17 cellular contexts compared by ENCODE assay signal in the genomic region with DNA sequence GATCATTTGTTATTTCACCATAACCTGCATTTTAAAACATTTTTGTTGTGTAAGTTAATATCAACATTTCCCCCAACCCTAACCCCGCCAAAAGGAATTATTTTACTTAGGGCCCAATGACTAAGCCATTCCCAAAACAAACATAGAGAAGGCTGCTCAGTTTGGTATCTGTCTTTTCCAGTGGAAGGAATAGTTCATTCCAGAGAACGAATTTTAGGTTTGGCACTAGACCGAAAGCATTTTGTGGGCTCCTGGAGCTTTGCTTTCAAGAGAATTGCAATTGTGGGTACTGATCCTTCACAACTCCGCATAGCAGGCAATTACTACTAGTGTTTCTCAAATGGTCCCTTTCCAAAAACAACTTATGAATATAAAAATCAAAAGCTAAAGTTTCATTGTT.
"Had no signal": no experiment of that assay in that cellular context is flagged by ENCODE, and none has a peak within 500 bp of the region (broad histone marks: within the 10 kb centered on the region; RNA-seq: fewer than 3 reads in every experiment).

No MANE protein-coding gene starts in this region.

- DNase-seq: activated CD4-positive, alpha-beta T cell treated with anti-CD3 and anti-CD28 coated beads, Interleukin-2, amount 50 U/mL, for 1 hour; activated naive CD4-positive, alpha-beta T cell; activated naive CD8-positive, alpha-beta T cell treated with anti-CD3 and anti-CD28 coated beads, Interleukin-2, amount 10 ng/mL, durations not matched to agents 7 days and 5 days; effector CD4-positive, alpha-beta T cell; kidney; left lung; natural killer cell; posterior cingulate gyrus; retina; stimulated activated naive CD8-positive, alpha-beta T cell treated with anti-CD3 and anti-CD28 coated beads, Interleukin-15, amount 100 ng/mL, for 72 hours; testis; upper lobe of right lung had no signal

- H3K4me1 ChIP-seq: ascending aorta, esophagus muscularis mucosa, left lung, testis, upper lobe of right lung had no signal

- H3K9me3 ChIP-seq: ascending aorta, esophagus muscularis mucosa, left lung, neutrophil, testis, upper lobe of right lung had no signal

- H3K36me3 ChIP-seq: ascending aorta, esophagus muscularis mucosa, left lung, neutrophil, upper lobe of right lung had no signal

- H3K27me3 ChIP-seq: ascending aorta, esophagus muscularis mucosa, left lung, neutrophil, testis, upper lobe of right lung had no signal

- H3K4me3 ChIP-seq: ascending aorta, esophagus muscularis mucosa, left lung, SK-N-MC, skin epidermis, testis, upper lobe of right lung had no signal

- H3K27ac ChIP-seq: ascending aorta, esophagus muscularis mucosa, neutrophil, SK-N-MC, skin epidermis, testis, upper lobe of right lung had no signal
